ENCODE assay signal across 27 cellular contexts in genomic region chr11:118272001-118272400, GRCh38. TPM values are rescaled to one million over a fixed set of nuclear protein-coding genes. Genes with fewer than 3 reads are reported as not detected.
"Had no signal": no experiment of that assay in that cellular context is flagged by ENCODE, and none has a peak within 500 bp of the region (broad histone marks: within the 10 kb centered on the region; RNA-seq: fewer than 3 reads in every experiment).

No MANE protein-coding gene starts in this region.

- H3K4me3 ChIP-seq: MG63 had no signal

- ATAC-seq: HepG2 had no signal

- H3K9ac ChIP-seq: SK-N-SH had no signal

- DNase-seq: IMR-90, Karpas-422, KG1, MG63, NCI-H1092, NCI-H1105 treated with DMSO at 0.1 percent for 48 hours, NCI-H1417 treated with DMSO at 0.1 percent for 48 hours, NCI-H146, NCI-H1694 treated with DMSO at 0.1 percent for 48 hours, NCI-H1930, NCI-H2081, NCI-H2171, NCI-H226, NCI-H446, NCI-H510A, NCI-H524 treated with DMSO at 0.1 percent for 48 hours, NCI-H69, NCI-H774, SHP77, SK-N-SH, SW 1271 had no signal

- H3K9me3 ChIP-seq: MG63, SK-N-SH had no signal

- H3K27ac ChIP-seq: RWPE1 had no signal

- H3K4me2 ChIP-seq: SK-N-SH had no signal

- FAIRE-seq: HepG2, RCC 7860 had no signal

- H3K36me3 ChIP-seq: MG63 had no signal

RNA-seq across cellular contexts. Expression of gene MPZL2, which starts 7.9 kb away (rescaled TPM):
- total RNA-seq: IMR-90, OCI-LY7 had no signal
- polyA plus RNA-seq: IMR-90 had no signal

RNA-seq across cellular contexts. Expression of gene MPZL3, which starts 19.8 kb away (rescaled TPM):
- total RNA-seq: SK-MEL-5 had no signal

RNA-seq across cellular contexts. Expression of gene CD3E, which starts 32.5 kb away (rescaled TPM):
- total RNA-seq: HepG2, IMR-90, SK-MEL-5 had no signal
- polyA plus RNA-seq: HepG2, IMR-90, SK-N-SH had no signal

RNA-seq across cellular contexts. Expression of gene JAML, which starts 47.2 kb away (rescaled TPM):
- total RNA-seq: HT1080, IMR-90, SK-MEL-5 had no signal
- polyA plus RNA-seq: IMR-90, SK-N-SH had no signal
